2 cellular contexts compared by ENCODE assay signal in genomic region chr14:31969371-31969770, GRCh38.
A peak's percentile ranks its signal among the peaks of the same experiment; 100 is the strongest.
TF ChIP-seq lines count a peak whose summit lies in the region.

No MANE protein-coding gene starts in this region.

TF ChIP-seq in A549, 52 proteins besides CTCF, POLR2A, EP300 and RAD21 (continued from another document):
- TF ChIP-seq, protein P1, sequence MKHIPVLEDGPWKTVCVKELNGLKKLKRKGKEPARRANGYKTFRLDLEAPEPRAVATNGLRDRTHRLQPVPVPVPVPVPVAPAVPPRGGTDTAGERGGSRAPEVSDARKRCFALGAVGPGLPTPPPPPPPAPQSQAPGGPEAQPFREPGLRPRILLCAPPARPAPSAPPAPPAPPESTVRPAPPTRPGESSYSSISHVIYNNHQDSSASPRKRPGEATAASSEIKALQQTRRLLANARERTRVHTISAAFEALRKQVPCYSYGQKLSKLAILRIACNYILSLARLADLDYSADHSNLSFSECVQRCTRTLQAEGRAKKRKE (CRISPR knock-in tag; IDR thresholded peaks at IDR 0.05; ENCODE audit: low read depth), result no peak
- no peak for TF ChIP-seq RFX5 (IDR thresholded peaks at IDR 0.05)
- no peak for TF ChIP-seq HOXB13 (CRISPR knock-in tag; IDR thresholded peaks at IDR 0.05; ENCODE audit: low read depth)
- no peak for TF ChIP-seq TP53 (CRISPR knock-in tag; IDR thresholded peaks at IDR 0.05)
- TF ChIP-seq FOSL2 (IDR thresholded peaks at IDR 0.05), result no peak
- TF ChIP-seq FOSL2 (CRISPR knock-in tag; IDR thresholded peaks at IDR 0.05), result no peak
- TF ChIP-seq RCOR1 (IDR thresholded peaks at IDR 0.05; ENCODE audit: low read depth, low read length), result no peak
- TF ChIP-seq USF2 (IDR thresholded peaks at IDR 0.05), result no peak

TF ChIP-seq in K562, 482 proteins besides CTCF, POLR2A, EP300 and RAD21 (continued from another document):
- TF ChIP-seq, protein P2, sequence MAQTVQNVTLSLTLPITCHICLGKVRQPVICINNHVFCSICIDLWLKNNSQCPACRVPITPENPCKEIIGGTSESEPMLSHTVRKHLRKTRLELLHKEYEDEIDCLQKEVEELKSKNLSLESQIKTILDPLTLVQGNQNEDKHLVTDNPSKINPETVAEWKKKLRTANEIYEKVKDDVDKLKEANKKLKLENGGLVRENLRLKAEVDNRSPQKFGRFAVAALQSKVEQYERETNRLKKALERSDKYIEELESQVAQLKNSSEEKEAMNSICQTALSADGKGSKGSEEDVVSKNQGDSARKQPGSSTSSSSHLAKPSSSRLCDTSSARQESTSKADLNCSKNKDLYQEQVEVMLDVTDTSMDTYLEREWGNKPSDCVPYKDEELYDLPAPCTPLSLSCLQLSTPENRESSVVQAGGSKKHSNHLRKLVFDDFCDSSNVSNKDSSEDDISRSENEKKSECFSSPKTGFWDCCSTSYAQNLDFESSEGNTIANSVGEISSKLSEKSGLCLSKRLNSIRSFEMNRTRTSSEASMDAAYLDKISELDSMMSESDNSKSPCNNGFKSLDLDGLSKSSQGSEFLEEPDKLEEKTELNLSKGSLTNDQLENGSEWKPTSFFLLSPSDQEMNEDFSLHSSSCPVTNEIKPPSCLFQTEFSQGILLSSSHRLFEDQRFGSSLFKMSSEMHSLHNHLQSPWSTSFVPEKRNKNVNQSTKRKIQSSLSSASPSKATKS (CRISPR knock-in tag; IDR thresholded peaks at IDR 0.05), result no peak
- TF ChIP-seq FOXJ2 (tag; IDR thresholded peaks at IDR 0.05), result peak; percentile 69
